Comparison of ENCODE assay signal across 35 cellular contexts in the genomic region with DNA sequence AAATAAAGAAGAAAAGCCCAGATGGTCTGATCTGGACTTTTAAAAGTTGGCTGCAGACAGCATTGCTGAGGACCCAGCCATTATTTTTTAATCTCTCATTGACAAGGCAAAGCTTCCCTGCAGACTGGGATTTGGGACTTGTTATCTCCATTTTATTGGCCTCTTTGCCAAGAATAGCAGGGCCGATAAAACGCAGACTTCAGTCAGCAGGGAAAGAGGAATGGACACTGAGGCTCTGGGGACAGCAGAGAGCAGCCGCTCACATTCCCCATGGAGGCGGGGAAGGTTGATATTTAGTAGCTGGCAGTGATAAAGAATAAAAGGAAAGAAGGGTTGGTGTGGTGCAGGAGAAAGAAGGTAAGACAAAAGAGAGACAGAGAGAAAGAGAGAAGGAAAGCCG.
"Had no signal": no experiment of that assay in that cellular context is flagged by ENCODE, and none has a peak within 500 bp of the region (broad histone marks: within the 10 kb centered on the region; RNA-seq: fewer than 3 reads in every experiment).

No MANE protein-coding gene starts in this region.

- H3K4me1 ChIP-seq: adrenal gland, body of pancreas, foreskin keratinocyte, gastrocnemius medialis had no signal

- H3K4me1 Mint-ChIP-seq: activated CD4-positive, alpha-beta T cell treated with anti-CD3 and anti-CD28 coated beads for 36 hours; activated CD4-positive, alpha-beta T cell treated with anti-CD3 and anti-CD28 coated beads, Interleukin-2, amount 10 ng/mL, durations not matched to agents 24 days and 14 days; activated CD8-positive, alpha-beta memory T cell treated with anti-CD3 and anti-CD28 coated beads, Interleukin-2, amount 10 ng/mL, durations not matched to agents 7 days and 5 days; activated naive CD4-positive, alpha-beta T cell treated with anti-CD3 and anti-CD28 coated beads, Interleukin-2, amount 50 U/mL, for 24 hours; activated naive CD8-positive, alpha-beta T cell treated with anti-CD3 and anti-CD28 coated beads for 36 hours; activated naive CD8-positive, alpha-beta T cell treated with anti-CD3 and anti-CD28 coated beads, Interleukin-2, amount 50 U/mL, for 24 hours; central memory CD8-positive, alpha-beta T cell; T-helper 17 cell had no signal

- H3K4me3 Mint-ChIP-seq: activated CD4-positive, alpha-beta memory T cell treated with anti-CD3 and anti-CD28 coated beads for 36 hours; activated CD4-positive, alpha-beta T cell treated with anti-CD3 and anti-CD28 coated beads for 36 hours; activated CD4-positive, alpha-beta T cell treated with anti-CD3 and anti-CD28 coated beads, Interleukin-2, amount 10 ng/mL, durations not matched to agents 24 days and 14 days; activated CD8-positive, alpha-beta memory T cell treated with anti-CD3 and anti-CD28 coated beads, Interleukin-2, amount 10 ng/mL, durations not matched to agents 7 days and 5 days; activated CD8-positive, alpha-beta T cell treated with anti-CD3 and anti-CD28 coated beads, Interleukin-2, amount 10 ng/mL, durations not matched to agents 7 days and 5 days; activated naive CD4-positive, alpha-beta T cell treated with anti-CD3 and anti-CD28 coated beads for 36 hours; activated naive CD4-positive, alpha-beta T cell treated with anti-CD3 and anti-CD28 coated beads, Interleukin-2, amount 50 U/mL, for 24 hours; activated naive CD8-positive, alpha-beta T cell treated with anti-CD3 and anti-CD28 coated beads for 36 hours; activated naive CD8-positive, alpha-beta T cell treated with anti-CD3 and anti-CD28 coated beads, Interleukin-2, amount 50 U/mL, for 24 hours; activated T-helper 1 cell treated with anti-CD3 and anti-CD28 coated beads, Interleukin-12 subunit alpha, Interleukin-12 subunit beta, Interleukin-2, Interleukin-4 antibody, amounts not matched to agents 30 ng/mL and 10 ng/mL and 1 ng/mL, durations not matched to agents 14 hours and 24 hours and 36 hours; central memory CD8-positive, alpha-beta T cell; dendritic cell treated with granulocyte-macrophage colony-stimulating factor and Interleukin-4, amounts not matched to agents 40 ng/mL and 50 ng/mL, for 4 days; endodermal cell; T-helper 17 cell; T-helper 2 cell treated with Interferon-gamma antibody and Interleukin-4, amounts not matched to agents 5 μg/mL and 100 μg/mL, for 36 hours had no signal

- H3K4me3 ChIP-seq: adrenal gland, body of pancreas, coronary artery, dorsolateral prefrontal cortex, gastrocnemius medialis, heart left ventricle had no signal

- DNase-seq: activated CD4-positive, alpha-beta memory T cell treated with anti-CD3 and anti-CD28 coated beads for 36 hours; activated CD4-positive, alpha-beta T cell treated with anti-CD3 and anti-CD28 coated beads for 36 hours; activated CD4-positive, alpha-beta T cell treated with anti-CD3 and anti-CD28 coated beads, Interleukin-2, amount 10 ng/mL, durations not matched to agents 24 days and 14 days; activated CD4-positive, CD25-positive, alpha-beta regulatory T cell; activated CD4-positive, CD25-positive, alpha-beta regulatory T cell treated with anti-CD3 and anti-CD28 coated beads, Interleukin-2, amount 50 U/mL, for 72 hours; activated CD8-positive, alpha-beta memory T cell treated with anti-CD3 and anti-CD28 coated beads, Interleukin-2, amount 10 ng/mL, durations not matched to agents 7 days and 5 days; activated CD8-positive, alpha-beta memory T cell treated with anti-CD3 and anti-CD28 coated beads, Interleukin-2, amount 50 U/mL, for 4 hours; activated CD8-positive, alpha-beta T cell treated with anti-CD3 and anti-CD28 coated beads, Interleukin-2, amount 10 ng/mL, durations not matched to agents 7 days and 5 days; activated effector memory CD4-positive, alpha-beta T cell treated with anti-CD3 and anti-CD28 coated beads, Interleukin-2, amount 50 U/mL, for 16 hours; activated naive CD4-positive, alpha-beta T cell treated with anti-CD3 and anti-CD28 coated beads for 36 hours; activated naive CD8-positive, alpha-beta T cell treated with anti-CD3 and anti-CD28 coated beads for 36 hours; activated naive CD8-positive, alpha-beta T cell treated with anti-CD3 and anti-CD28 coated beads, Interleukin-2, amount 50 U/mL, for 24 hours; activated T-cell treated with anti-CD3 and anti-CD28 coated beads, Interleukin-2, amount 50 U/mL, for 1 hour; activated T-cell treated with anti-CD3 and anti-CD28 coated beads, Interleukin-2, amount 50 U/mL, for 48 hours; adrenal gland; amygdala; aorta; body of pancreas; dorsolateral prefrontal cortex; effector memory CD4-positive, alpha-beta T cell; endodermal cell; foreskin keratinocyte; gastrocnemius medialis; glutamatergic neuron; T-helper 1 cell; T-helper 17 cell had no signal

- H3K27me3 ChIP-seq: adrenal gland, body of pancreas, foreskin keratinocyte, gastrocnemius medialis, heart left ventricle had no signal

- H3K27ac Mint-ChIP-seq: activated CD4-positive, alpha-beta memory T cell treated with anti-CD3 and anti-CD28 coated beads for 36 hours; activated CD4-positive, alpha-beta T cell treated with anti-CD3 and anti-CD28 coated beads for 36 hours; activated CD4-positive, alpha-beta T cell treated with anti-CD3 and anti-CD28 coated beads, Interleukin-2, amount 10 ng/mL, durations not matched to agents 24 days and 14 days; activated CD8-positive, alpha-beta memory T cell treated with anti-CD3 and anti-CD28 coated beads, Interleukin-2, amount 10 ng/mL, durations not matched to agents 7 days and 5 days; activated CD8-positive, alpha-beta T cell treated with anti-CD3 and anti-CD28 coated beads, Interleukin-2, amount 10 ng/mL, durations not matched to agents 7 days and 5 days; activated naive CD4-positive, alpha-beta T cell treated with anti-CD3 and anti-CD28 coated beads for 36 hours; activated naive CD4-positive, alpha-beta T cell treated with anti-CD3 and anti-CD28 coated beads, Interleukin-2, amount 50 U/mL, for 24 hours; activated naive CD8-positive, alpha-beta T cell treated with anti-CD3 and anti-CD28 coated beads for 36 hours; activated naive CD8-positive, alpha-beta T cell treated with anti-CD3 and anti-CD28 coated beads, Interleukin-2, amount 50 U/mL, for 24 hours; activated T-helper 1 cell treated with anti-CD3 and anti-CD28 coated beads, Interleukin-12 subunit alpha, Interleukin-12 subunit beta, Interleukin-2, Interleukin-4 antibody, amounts not matched to agents 30 ng/mL and 10 ng/mL and 1 ng/mL, durations not matched to agents 14 hours and 24 hours and 36 hours; activated T-helper 2 cell treated with anti-CD3 and anti-CD28 coated beads, Interferon-gamma antibody, Interleukin-2, Interleukin-4, amounts not matched to agents 10 μg/mL and 5 μg/mL and 100 μg/mL, durations not matched to agents 14 hours and 24 hours and 36 hours; dendritic cell treated with granulocyte-macrophage colony-stimulating factor and Interleukin-4, amounts not matched to agents 40 ng/mL and 50 ng/mL, for 4 days; endodermal cell; T-helper 17 cell; T-helper 2 cell treated with Interferon-gamma antibody and Interleukin-4, amounts not matched to agents 5 μg/mL and 100 μg/mL, for 36 hours had no signal

- H3K27ac ChIP-seq: adrenal gland, body of pancreas, coronary artery, dorsolateral prefrontal cortex, foreskin keratinocyte, gastrocnemius medialis, heart left ventricle had no signal

- ATAC-seq: activated CD4-positive, alpha-beta T cell treated with anti-CD3 and anti-CD28 coated beads for 36 hours; activated CD8-positive, alpha-beta memory T cell treated with anti-CD3 and anti-CD28 coated beads, Interleukin-2, amount 10 ng/mL, durations not matched to agents 7 days and 5 days; activated CD8-positive, alpha-beta T cell treated with anti-CD3 and anti-CD28 coated beads, Interleukin-2, amount 10 ng/mL, durations not matched to agents 7 days and 5 days; activated naive CD8-positive, alpha-beta T cell treated with anti-CD3 and anti-CD28 coated beads, Interleukin-2, amount 50 U/mL, for 24 hours; body of pancreas; esophagus mucosa; foreskin keratinocyte; gastrocnemius medialis; T-helper 17 cell had no signal

- H3K36me3 ChIP-seq: adrenal gland, gastrocnemius medialis, heart left ventricle had no signal

- H3K9me3 ChIP-seq: adrenal gland, body of pancreas, gastrocnemius medialis had no signal

- H3K27me3 Mint-ChIP-seq: activated CD4-positive, alpha-beta memory T cell treated with anti-CD3 and anti-CD28 coated beads for 36 hours; activated CD4-positive, alpha-beta T cell treated with anti-CD3 and anti-CD28 coated beads for 36 hours; activated CD4-positive, alpha-beta T cell treated with anti-CD3 and anti-CD28 coated beads, Interleukin-2, amount 10 ng/mL, durations not matched to agents 24 days and 14 days; activated CD8-positive, alpha-beta memory T cell treated with anti-CD3 and anti-CD28 coated beads, Interleukin-2, amount 10 ng/mL, durations not matched to agents 7 days and 5 days; activated naive CD4-positive, alpha-beta T cell treated with anti-CD3 and anti-CD28 coated beads, Interleukin-2, amount 50 U/mL, for 24 hours; activated naive CD8-positive, alpha-beta T cell treated with anti-CD3 and anti-CD28 coated beads for 36 hours; activated naive CD8-positive, alpha-beta T cell treated with anti-CD3 and anti-CD28 coated beads, Interleukin-2, amount 50 U/mL, for 24 hours; central memory CD8-positive, alpha-beta T cell; dendritic cell treated with granulocyte-macrophage colony-stimulating factor and Interleukin-4, amounts not matched to agents 40 ng/mL and 50 ng/mL, for 4 days; T-helper 17 cell had no signal

- H3K36me3 Mint-ChIP-seq: activated CD4-positive, alpha-beta memory T cell treated with anti-CD3 and anti-CD28 coated beads for 36 hours; activated CD8-positive, alpha-beta memory T cell treated with anti-CD3 and anti-CD28 coated beads, Interleukin-2, amount 10 ng/mL, durations not matched to agents 7 days and 5 days; activated naive CD4-positive, alpha-beta T cell treated with anti-CD3 and anti-CD28 coated beads, Interleukin-2, amount 50 U/mL, for 24 hours; activated naive CD8-positive, alpha-beta T cell treated with anti-CD3 and anti-CD28 coated beads for 36 hours had no signal
